10 cellular contexts compared by ENCODE assay signal in the genomic region with DNA sequence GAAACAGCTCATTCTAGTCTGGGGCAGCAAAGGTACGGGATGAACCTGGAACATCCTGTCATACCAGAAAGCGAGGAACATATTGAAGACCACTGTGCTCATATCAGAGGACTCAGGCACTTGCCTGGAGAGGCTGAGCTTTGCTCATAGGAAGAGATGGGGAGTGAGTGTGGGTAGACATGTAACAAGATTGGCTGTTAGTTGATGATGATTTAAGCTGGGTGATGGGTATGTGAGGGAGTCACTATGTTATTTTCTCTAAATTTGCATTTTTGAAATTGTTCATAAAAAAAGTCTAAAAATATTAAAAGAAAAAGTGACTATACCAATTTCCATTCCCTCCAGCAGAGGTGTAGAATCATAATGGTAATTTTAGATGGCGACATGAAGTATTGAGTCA. TPM values are rescaled to one million over a fixed set of nuclear protein-coding genes. Genes with fewer than 3 reads are reported as not detected.
"Had no signal": no experiment of that assay in that cellular context is flagged by ENCODE, and none has a peak within 500 bp of the region (broad histone marks: within the 10 kb centered on the region; RNA-seq: fewer than 3 reads in every experiment).

No MANE protein-coding gene starts in this region.

- FAIRE-seq: HepG2 had no signal

- H3K4me1 ChIP-seq: HAP-1 had no signal

- H3K27ac Mint-ChIP-seq: IgD-negative memory B cell had no signal

- H3K9me3 Mint-ChIP-seq: IgD-negative memory B cell had no signal

- DNase-seq: GOT3, H7, KBM-7 had no signal

- H3K36me3 Mint-ChIP-seq: IgD-negative memory B cell had no signal

- H3K9me3 ChIP-seq: HAP-1 had no signal

- H3K4me3 ChIP-seq: HAP-1 had no signal

- H3K27ac ChIP-seq: HL-60 had no signal

- ATAC-seq: HCT116, HepG2 had no signal

- H3K36me3 ChIP-seq: HAP-1 had no signal

RNA-seq across cellular contexts. Expression of gene BCL2L10, which starts 31.6 kb away (rescaled TPM):
- total RNA-seq: H4, H7, HepG2, HT1080 had no signal
- polyA plus RNA-seq: HepG2 had no signal
